In genomic region chr4:183945741-183946140, GRCh38 we compare ENCODE assay signal across 2 cellular contexts.
TF ChIP-seq lines count a peak whose summit lies in the region.

No MANE protein-coding gene starts in this region.

TF ChIP-seq in GM23338, 12 proteins besides CTCF, POLR2A, EP300 and RAD21:
- TF ChIP-seq ZNF114 (CRISPR knock-in tag; IDR thresholded peaks at IDR 0.05), result no peak
- no peak for TF ChIP-seq EZH2 (IDR thresholded peaks at IDR 0.05; ENCODE audit: low read depth, unreplicated experiment)
- TF ChIP-seq STAT1 (IDR thresholded peaks at IDR 0.05; ENCODE audit: unreplicated experiment), result no peak
- TF ChIP-seq ETS1 (IDR thresholded peaks at IDR 0.05), result no peak
- TF ChIP-seq POLR2AphosphoS5 (IDR thresholded peaks at IDR 0.05; ENCODE audit: low read depth), result no peak
- TF ChIP-seq REST (IDR thresholded peaks at IDR 0.05; ENCODE audit: unreplicated experiment), result no peak
- TF ChIP-seq ZNF331 (CRISPR knock-in tag; IDR thresholded peaks at IDR 0.05; ENCODE audit: low read depth), result no peak
- TF ChIP-seq EZH2phosphoT487 (IDR thresholded peaks at IDR 0.05; ENCODE audit: unreplicated experiment), result no peak
- TF ChIP-seq CREB1 (CRISPR knock-in tag; IDR thresholded peaks at IDR 0.05; ENCODE audit: low read depth), result no peak
- TF ChIP-seq NANOG (IDR thresholded peaks at IDR 0.05; ENCODE audit: borderline replicate concordance), result no peak
- no peak for TF ChIP-seq JUNB (IDR thresholded peaks at IDR 0.05; ENCODE audit: unreplicated experiment)
- TF ChIP-seq ZNF462 (CRISPR knock-in tag; IDR thresholded peaks at IDR 0.05), result no peak
TF ChIP-seq in GM23338: peak in this region for 0.

TF ChIP-seq in H1, 55 proteins besides CTCF, POLR2A, EP300 and RAD21:
- TF ChIP-seq SIX5 (IDR thresholded peaks at IDR 0.05; ENCODE audit: low read depth, low read length), result no peak
- no peak for TF ChIP-seq BACH1 (IDR thresholded peaks at IDR 0.05; ENCODE audit: low read length)
